24 cellular contexts compared by ENCODE assay signal in the genomic region with DNA sequence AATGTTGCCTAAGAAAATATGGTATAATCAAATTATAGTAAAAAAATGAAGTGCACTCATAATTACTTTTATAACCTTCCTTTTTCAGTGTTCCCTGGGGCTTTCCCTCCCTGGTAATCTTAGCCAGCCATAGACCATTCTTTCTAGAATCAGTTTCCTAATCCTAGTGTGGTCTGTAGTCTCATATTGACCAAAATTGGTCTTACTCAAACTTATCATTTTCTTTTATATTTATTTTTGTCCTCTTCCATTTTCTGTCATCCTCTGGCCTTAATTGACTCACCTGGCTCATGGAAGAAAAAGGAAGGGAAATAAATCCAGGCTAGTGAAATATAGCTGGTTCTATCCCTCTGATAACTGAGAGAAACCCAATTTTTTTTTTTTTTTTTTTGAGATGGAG.
"Had no signal": no experiment of that assay in that cellular context is flagged by ENCODE, and none has a peak within 500 bp of the region (broad histone marks: within the 10 kb centered on the region; RNA-seq: fewer than 3 reads in every experiment).

No MANE protein-coding gene starts in this region.

- H3K27ac ChIP-seq: body of pancreas, SK-N-MC had no signal

- H3K27me3 ChIP-seq: ascending aorta, body of pancreas had no signal

- H3K9me3 Mint-ChIP-seq: activated naive CD4-positive, alpha-beta T cell treated with anti-CD3 and anti-CD28 coated beads for 36 hours; activated T-cell treated with anti-CD3 and anti-CD28 coated beads, Interleukin-2, amount 50 U/mL, for 24 hours; activated T-helper 1 cell treated with anti-CD3 and anti-CD28 coated beads, Interleukin-12 subunit alpha, Interleukin-12 subunit beta, Interleukin-2, Interleukin-4 antibody, amounts not matched to agents 30 ng/mL and 10 ng/mL and 1 ng/mL, durations not matched to agents 14 hours and 24 hours and 36 hours had no signal

- ATAC-seq: activated CD4-positive, CD25-positive, alpha-beta regulatory T cell treated with anti-CD3 and anti-CD28 coated beads, Interleukin-2, amount 50 U/mL, for 24 hours; activated CD8-positive, alpha-beta memory T cell treated with anti-CD3 and anti-CD28 coated beads, Interleukin-2, amount 10 ng/mL, durations not matched to agents 7 days and 5 days; body of pancreas; PC-3 had no signal

- H3K9me3 ChIP-seq: ascending aorta, body of pancreas had no signal

- H3K4me3 Mint-ChIP-seq: activated CD8-positive, alpha-beta memory T cell treated with anti-CD3 and anti-CD28 coated beads, Interleukin-2, amount 10 ng/mL, durations not matched to agents 7 days and 5 days; activated naive CD4-positive, alpha-beta T cell treated with anti-CD3 and anti-CD28 coated beads for 36 hours; activated T-cell treated with anti-CD3 and anti-CD28 coated beads, Interleukin-2, amount 50 U/mL, for 24 hours; activated T-helper 1 cell treated with anti-CD3 and anti-CD28 coated beads, Interleukin-12 subunit alpha, Interleukin-12 subunit beta, Interleukin-2, Interleukin-4 antibody, amounts not matched to agents 30 ng/mL and 10 ng/mL and 1 ng/mL, durations not matched to agents 14 hours and 24 hours and 36 hours had no signal

- H3K27me3 Mint-ChIP-seq: activated CD8-positive, alpha-beta memory T cell treated with anti-CD3 and anti-CD28 coated beads, Interleukin-2, amount 10 ng/mL, durations not matched to agents 7 days and 5 days; activated T-cell treated with anti-CD3 and anti-CD28 coated beads, Interleukin-2, amount 50 U/mL, for 24 hours had no signal

- DNase-seq: activated CD4-positive, alpha-beta T cell treated with anti-CD3 and anti-CD28 coated beads for 48 hours; activated CD4-positive, alpha-beta T cell treated with anti-CD3 and anti-CD28 coated beads, Interleukin-2, amount 50 U/mL, for 48 hours; activated CD8-positive, alpha-beta memory T cell treated with anti-CD3 and anti-CD28 coated beads, Interleukin-2, amount 10 ng/mL, durations not matched to agents 7 days and 5 days; activated effector memory CD4-positive, alpha-beta T cell treated with anti-CD3 and anti-CD28 coated beads, Interleukin-2, amount 50 U/mL, for 16 hours; activated naive CD4-positive, alpha-beta T cell treated with anti-CD3 and anti-CD28 coated beads for 36 hours; activated T-cell treated with anti-CD3 and anti-CD28 coated beads, Interleukin-2, amount 50 U/mL, for 24 hours; amniotic stem cell; body of pancreas; central memory CD4-positive, alpha-beta T cell; IMR-90; Kasumi-1; KBM-7; NCI-H1092; NCI-H1417; NCI-H2029; NCI-H510A treated with DMSO at 0.1 percent for 48 hours; NCI-H69; PC-3; SIG-M5; SW 1271 had no signal

- H3K27ac Mint-ChIP-seq: activated CD8-positive, alpha-beta memory T cell treated with anti-CD3 and anti-CD28 coated beads, Interleukin-2, amount 10 ng/mL, durations not matched to agents 7 days and 5 days; activated naive CD4-positive, alpha-beta T cell treated with anti-CD3 and anti-CD28 coated beads for 36 hours; activated T-helper 1 cell treated with anti-CD3 and anti-CD28 coated beads, Interleukin-12 subunit alpha, Interleukin-12 subunit beta, Interleukin-2, Interleukin-4 antibody, amounts not matched to agents 30 ng/mL and 10 ng/mL and 1 ng/mL, durations not matched to agents 14 hours and 24 hours and 36 hours had no signal

- H3K4me3 ChIP-seq: ascending aorta, body of pancreas, SK-N-MC had no signal
